In genomic region chr13:96946709-96947311, GRCh38 we compare ENCODE assay signal across 19 cellular contexts. TPM values are rescaled to one million over a fixed set of nuclear protein-coding genes. Genes with fewer than 3 reads are reported as not detected.
"Had no signal": no experiment of that assay in that cellular context is flagged by ENCODE, and none has a peak within 500 bp of the region (broad histone marks: within the 10 kb centered on the region; RNA-seq: fewer than 3 reads in every experiment).

No MANE protein-coding gene starts in this region.

- H3K9ac ChIP-seq: neural progenitor cell had no signal

- H3K27ac ChIP-seq: adrenal gland, dorsolateral prefrontal cortex, heart left ventricle, left ventricle myocardium inferior, neural progenitor cell, pancreas, upper lobe of left lung had no signal

- H3K4me3 ChIP-seq: adrenal gland, dorsolateral prefrontal cortex, heart left ventricle, left ventricle myocardium inferior, neural progenitor cell, pancreas, smooth muscle cell, upper lobe of left lung had no signal

- ATAC-seq: activated T-helper 17 cell treated with anti-CD3 and anti-CD28 coated beads, Interleukin-2, amount 50 U/mL, for 72 hours; heart left ventricle; pancreas; stimulated activated naive B cell treated with anti-CD40 and anti-IgM and Interleukin-4, amounts not matched to agents 10 μg/mL and 1 μg/mL and 100 μg/mL, for 72 hours had no signal

- H3K4me2 ChIP-seq: neural progenitor cell, smooth muscle cell had no signal

- H3K4me1 ChIP-seq: adrenal gland, heart left ventricle, left ventricle myocardium inferior, pancreas, upper lobe of left lung had no signal

- H3K27me3 ChIP-seq: adrenal gland, dorsolateral prefrontal cortex, heart left ventricle, neural progenitor cell, pancreas, upper lobe of left lung had no signal

- H2AFZ ChIP-seq: neural progenitor cell had no signal

- H3K36me3 ChIP-seq: adrenal gland, heart left ventricle, left ventricle myocardium inferior, neural progenitor cell, pancreas, upper lobe of left lung had no signal

- H3K9me3 ChIP-seq: adrenal gland, heart left ventricle, left ventricle myocardium inferior, pancreas, upper lobe of left lung had no signal

- H3K9me3 Mint-ChIP-seq: activated naive CD4-positive, alpha-beta T cell treated with anti-CD3 and anti-CD28 coated beads for 36 hours; activated T-helper 17 cell treated with anti-CD3 and anti-CD28 coated beads, Interleukin-2, amount 50 U/mL, for 72 hours; stimulated activated naive B cell treated with anti-CD40 and anti-IgM and Interleukin-4, amounts not matched to agents 10 μg/mL and 1 μg/mL and 100 μg/mL, for 72 hours had no signal

- H3K27ac Mint-ChIP-seq: activated naive CD4-positive, alpha-beta T cell treated with anti-CD3 and anti-CD28 coated beads for 36 hours; activated T-helper 17 cell treated with anti-CD3 and anti-CD28 coated beads, Interleukin-2, amount 50 U/mL, for 72 hours; neural progenitor cell; stimulated activated naive B cell treated with anti-CD40 and anti-IgM and Interleukin-4, amounts not matched to agents 10 μg/mL and 1 μg/mL and 100 μg/mL, for 72 hours had no signal

- H3K4me1 Mint-ChIP-seq: activated T-helper 17 cell treated with anti-CD3 and anti-CD28 coated beads, Interleukin-2, amount 50 U/mL, for 72 hours; stimulated activated naive B cell treated with anti-CD40 and anti-IgM and Interleukin-4, amounts not matched to agents 10 μg/mL and 1 μg/mL and 100 μg/mL, for 72 hours had no signal

- DNase-seq: activated CD4-positive, alpha-beta T cell treated with anti-CD3 and anti-CD28 coated beads, Interleukin-2, amount 50 U/mL, for 1 hour; activated naive CD4-positive, alpha-beta T cell treated with anti-CD3 and anti-CD28 coated beads for 36 hours; activated T-cell treated with anti-CD3 and anti-CD28 coated beads for 4 hours; adrenal gland; cerebellar nuclear complex; dorsolateral prefrontal cortex; heart left ventricle; left ventricle myocardium inferior; mesenchymal stem cell; pancreas; stimulated activated naive B cell treated with anti-CD40 and anti-IgM and Interleukin-4, amounts not matched to agents 10 μg/mL and 1 μg/mL and 100 μg/mL, for 72 hours; substantia nigra had no signal

- H3K36me3 Mint-ChIP-seq: neural progenitor cell; stimulated activated naive B cell treated with anti-CD40 and anti-IgM and Interleukin-4, amounts not matched to agents 10 μg/mL and 1 μg/mL and 100 μg/mL, for 72 hours had no signal

- H3K4me3 Mint-ChIP-seq: activated naive CD4-positive, alpha-beta T cell treated with anti-CD3 and anti-CD28 coated beads for 36 hours; activated T-helper 17 cell treated with anti-CD3 and anti-CD28 coated beads, Interleukin-2, amount 50 U/mL, for 72 hours; neural progenitor cell; stimulated activated naive B cell treated with anti-CD40 and anti-IgM and Interleukin-4, amounts not matched to agents 10 μg/mL and 1 μg/mL and 100 μg/mL, for 72 hours had no signal

RNA-seq across cellular contexts. Expression of gene OXGR1, which starts 47.5 kb away (rescaled TPM):
- total RNA-seq: activated CD8-positive, alpha-beta memory T cell treated with anti-CD3 and anti-CD28 coated beads for 36 hours; activated naive CD4-positive, alpha-beta T cell treated with anti-CD3 and anti-CD28 coated beads for 36 hours; activated T-helper 17 cell treated with anti-CD3 and anti-CD28 coated beads, Interleukin-2, amount 50 U/mL, for 72 hours; adrenal gland; fibroblast of lung; left ventricle myocardium inferior; T-helper 2 cell treated with Interferon-gamma antibody and Interleukin-4, amounts not matched to agents 100 ng/mL and 5 ng/mL, for 36 hours had no signal
